Comparison of ENCODE assay signal across 12 cellular contexts in genomic region chr7:2734084-2734601, GRCh38. TPM values are rescaled to one million over a fixed set of nuclear protein-coding genes. Genes with fewer than 3 reads are reported as not detected.
A peak's percentile ranks its signal among the peaks of the same experiment; 100 is the strongest.
DNase-seq lines count a peak whose midpoint lies in the region; ATAC-seq and TF ChIP-seq lines count a peak whose summit lies in the region.
"Had no signal": no experiment of that assay in that cellular context is flagged by ENCODE, and none has a peak within 500 bp of the region (broad histone marks: within the 10 kb centered on the region; RNA-seq: fewer than 3 reads in every experiment).

No MANE protein-coding gene starts in this region.

- peak overlapping the region; percentile 63; the same call in 1 of the 2 replicates for H3K27ac Mint-ChIP-seq in GM23338
- H3K27ac Mint-ChIP-seq in activated naive CD4-positive, alpha-beta T cell treated with anti-CD3 and anti-CD28 coated beads for 36 hours: no peak overlapping the region

- no peaks in the 10 kb centered on the region for H3F3A ChIP-seq in GM23338 (replicated peaks; ENCODE audit: low read depth)
- peaks cover 30% of the 10 kb centered on the region for H3F3A ChIP-seq in PC-9 (ENCODE audit: insufficient read depth, low read depth)

- intact Hi-C loops in PC-9 (cut with micrococcal nuclease; ENCODE audit: unreplicated experiment): loop anchor here (5.0 kb wide), 1 partner anchor 128 kb away; no protein-coding TSS in a partner anchor
- intact Hi-C loops in spleen (cut with DNase I; ENCODE audit: low total_unique reads): no loop called here
- intact Hi-C loops in activated naive CD4-positive, alpha-beta T cell treated with anti-CD3 and anti-CD28 coated beads for 36 hours (cut with micrococcal nuclease): no loop called here
- intact Hi-C loops in upper lobe of right lung (cut with DNase I): no loop called here

- H3K4me1 ChIP-seq in GM23338 (ENCODE audit: insufficient read depth): no peaks in the 10 kb centered on the region; the same call in 1 of the 2 replicates
- peaks cover 19% of the 10 kb centered on the region for H3K4me1 ChIP-seq in PC-9 (replicated peaks; ENCODE audit: insufficient read depth)
- peaks cover 14% of the 10 kb centered on the region for H3K4me1 ChIP-seq in hepatocyte (ENCODE audit: insufficient read depth)
- peaks cover 22 to 90% (median 53%) of the 10 kb centered on the region in 6 donors for H3K4me1 ChIP-seq in spleen
- peaks cover 28% of the 10 kb centered on the region for H3K4me1 ChIP-seq in upper lobe of right lung

- peaks cover 7% of the 10 kb centered on the region; the same call in 1 of the 2 replicates for H3K9me3 ChIP-seq in PC-9 (ENCODE audit: insufficient read depth, low read depth)
- H3K9me3 ChIP-seq in hepatocyte (ENCODE audit: low read depth): no peaks in the 10 kb centered on the region
- peaks cover 0 to 5% (median 0%) of the 10 kb centered on the region in 8 donors for H3K9me3 ChIP-seq in spleen
- H3K9me3 ChIP-seq in upper lobe of right lung: no peaks in the 10 kb centered on the region

- H3K79me2 ChIP-seq in GM23338 (replicated peaks; ENCODE audit: insufficient read depth): peaks cover 78% of the 10 kb centered on the region
- H3K79me2 ChIP-seq in PC-9 (ENCODE audit: low read depth): peaks cover 67% of the 10 kb centered on the region
- peaks cover 31% of the 10 kb centered on the region for H3K79me2 ChIP-seq in hepatocyte

- H4K20me1 ChIP-seq in GM23338 (replicated peaks; ENCODE audit: insufficient read depth): peaks cover 26% of the 10 kb centered on the region
- H4K20me1 ChIP-seq in PC-9 (ENCODE audit: insufficient read depth): 0 out of 2 replicates have a peak, but pooled peaks cover 4% of the 10 kb centered on the region
- no peaks in the 10 kb centered on the region for H4K20me1 ChIP-seq in hepatocyte (ENCODE audit: insufficient read depth, poor library complexity, severe bottlenecking)

- H2AFZ ChIP-seq in GM23338 (no peak overlapping the region), PC-9 (no peak overlapping the region), hepatocyte (no peak overlapping the region)

- H3K36me3 ChIP-seq in GM23338 (ENCODE audit: insufficient read depth): peaks cover 11% of the 10 kb centered on the region
- peaks cover 23% of the 10 kb centered on the region for H3K36me3 ChIP-seq in PC-9 (ENCODE audit: low read depth)
- H3K36me3 ChIP-seq in hepatocyte (replicated peaks; ENCODE audit: insufficient read depth, low read depth): no peaks in the 10 kb centered on the region
- H3K36me3 ChIP-seq in spleen: peaks cover 0 to 38% (median 16%) of the 10 kb centered on the region in 6 donors
- H3K36me3 ChIP-seq in upper lobe of right lung: no peaks in the 10 kb centered on the region

- POLR2A ChIA-PET in PC-9 (lab: Charles Lee; ENCODE audit: unreplicated experiment): no interaction called here

- no peak for TF ChIP-seq POLR2A in spleen (IDR thresholded peaks at IDR 0.05)

- peaks cover 48% of the 10 kb centered on the region for H3K36me3 Mint-ChIP-seq in GM23338 (ENCODE audit: low read depth)
- H3K36me3 Mint-ChIP-seq in activated naive CD4-positive, alpha-beta T cell treated with anti-CD3 and anti-CD28 coated beads for 36 hours (ENCODE audit: low read depth): peaks cover 3% of the 10 kb centered on the region

- 97% methylated on average over 24 of the region's 24 CpGs for WGBS in hepatocyte (ENCODE audit: low lambda C conversion rate, missing lambda C conversion rate)
- 48 to 70% (median 56%) methylated on average over 24 of the region's 24 CpGs for WGBS in spleen, 5 donors

- H3K27me3 ChIP-seq in GM23338 (ENCODE audit: insufficient read depth) (no peaks in the 10 kb centered on the region), PC-9 (ENCODE audit: insufficient read depth, low read depth) (no peaks in the 10 kb centered on the region), hepatocyte (no peaks in the 10 kb centered on the region), spleen (replicated peaks in 1 of 7) (no peaks in the 10 kb centered on the region), upper lobe of right lung (no peaks in the 10 kb centered on the region)

- TF ChIP-seq CTCF in GM23338 (conservative IDR thresholded peaks at IDR 0.05; ENCODE audit: low read depth in 2 of 2) (no peak), PC-9 (conservative IDR thresholded peaks at IDR 0.05) (no peak), hepatocyte (IDR thresholded peaks at IDR 0.05; ENCODE audit: poor library complexity) (no peak), spleen (IDR thresholded peaks at IDR 0.05 in 8 of 11, conservative IDR thresholded peaks at IDR 0.05 in 3 of 11) (no peak), GM10266 (IDR thresholded peaks at IDR 0.05; ENCODE audit: control insufficient read depth, insufficient read depth, low read depth, missing control alignments) (no peak), upper lobe of right lung (IDR thresholded peaks at IDR 0.05) (no peak)

- H3K4me1 Mint-ChIP-seq in GM23338: peaks cover 41% of the 10 kb centered on the region
- H3K4me1 Mint-ChIP-seq in activated naive CD4-positive, alpha-beta T cell treated with anti-CD3 and anti-CD28 coated beads for 36 hours (ENCODE audit: low read depth): peaks cover 26% of the 10 kb centered on the region

- no peaks in the 10 kb centered on the region for H3K9me2 ChIP-seq in GM23338 (ENCODE audit: insufficient read depth)
- H3K9me2 ChIP-seq in PC-9 (ENCODE audit: insufficient read depth): no peaks in the 10 kb centered on the region
- H3K9me2 ChIP-seq in hepatocyte (replicated peaks; ENCODE audit: insufficient read depth): no peaks in the 10 kb centered on the region

- H3K9me3 Mint-ChIP-seq in GM23338: no peaks in the 10 kb centered on the region
- H3K9me3 Mint-ChIP-seq in activated naive CD4-positive, alpha-beta T cell treated with anti-CD3 and anti-CD28 coated beads for 36 hours: no peaks in the 10 kb centered on the region

- ATAC-seq in GM23338 (no peak), upper lobe of right lung (no peak)

- BruUV-seq in PC-9 (replicated peaks; lab: Mats Ljungman, UMichigan): no TSS peak

- no peak overlapping the region for H3K4me3 Mint-ChIP-seq in GM23338
- no peak overlapping the region for H3K4me3 Mint-ChIP-seq in activated naive CD4-positive, alpha-beta T cell treated with anti-CD3 and anti-CD28 coated beads for 36 hours

- H3K4me3 ChIP-seq in GM23338: no peak overlapping the region
- no peak overlapping the region for H3K4me3 ChIP-seq in PC-9
- no peak overlapping the region for H3K4me3 ChIP-seq in hepatocyte
- peak overlapping the region in 1 of 8 donors; percentile 37 for H3K4me3 ChIP-seq in spleen
- H3K4me3 ChIP-seq in upper lobe of right lung: no peak overlapping the region

- H3K27ac ChIP-seq in GM23338 (ENCODE audit: low read depth): 0 out of 2 replicates have a peak overlapping the region, but pooled peaks have one; percentile 55
- H3K27ac ChIP-seq in PC-9: peak overlapping the region; percentile 38; the same call in 1 of the 2 replicates
- H3K27ac ChIP-seq in hepatocyte: peak overlapping the region; percentile 84
- H3K27ac ChIP-seq in spleen: peak overlapping the region in 6 of 8 donors; percentile 29 to 75 (median 68)
- H3K27ac ChIP-seq in upper lobe of right lung: no peak overlapping the region

- H3K27me3 Mint-ChIP-seq in GM23338 (ENCODE audit: insufficient read depth, low read depth, poor library complexity): peaks cover 9% of the 10 kb centered on the region
- no peaks in the 10 kb centered on the region for H3K27me3 Mint-ChIP-seq in activated naive CD4-positive, alpha-beta T cell treated with anti-CD3 and anti-CD28 coated beads for 36 hours (ENCODE audit: low read depth)

- H3K4me2 ChIP-seq in GM23338 (no peak overlapping the region), PC-9 (0 out of 2 replicates have a peak overlapping the region, but pooled peaks have one; percentile 17), hepatocyte (no peak overlapping the region)

- CTCF ChIA-PET in PC-9 (lab: Charles Lee): interaction anchor here (1.4 kb wide), 1 partner anchor 24 kb away, joined by 4 read pairs; no protein-coding TSS in a partner anchor
- CTCF ChIA-PET in activated naive CD4-positive, alpha-beta T cell treated with anti-CD3 and anti-CD28 coated beads for 36 hours (lab: Charles Lee): interaction anchor here (1.7 kb wide), 1 partner anchor 24 kb away, joined by 4 read pairs; no protein-coding TSS in a partner anchor

- no peak for DNase-seq in GM23338 (ENCODE audit: low spot score)
- DNase-seq in PC-9: no peak
- DNase-seq in hepatocyte (ENCODE audit: low spot score): no peak
- DNase-seq in spleen: peak; percentile 62
- no peak for DNase-seq in activated naive CD4-positive, alpha-beta T cell treated with anti-CD3 and anti-CD28 coated beads for 36 hours
- no peak for DNase-seq in Ammon's horn (ENCODE audit: low spot score)
- no peak for DNase-seq in GM10266 (ENCODE audit: extremely low spot score)
- no peak for DNase-seq in upper lobe of right lung
- DNase-seq: NCI-H1105 treated with DMSO at 0.1 percent for 48 hours; NCI-H524 treated with DMSO at 0.1 percent for 48 hours; stimulated activated CD4-positive, alpha-beta T cell treated with anti-CD3 and anti-CD28 coated beads, Interleukin-4, amount 100 ng/mL, for 24 hours had no signal

TF ChIP-seq in GM23338, 12 proteins besides CTCF, POLR2A, EP300 and RAD21 (continues in another document):
- TF ChIP-seq JUNB (IDR thresholded peaks at IDR 0.05; ENCODE audit: unreplicated experiment) (no peak), ZNF331 (CRISPR knock-in tag; IDR thresholded peaks at IDR 0.05; ENCODE audit: low read depth) (no peak)

RNA-seq across cellular contexts. Expression of gene AMZ1, which starts 46.1 kb away (rescaled TPM):
- 0.73 and 1.6 TPM in 2 replicates for total RNA-seq in GM23338 (2014; rRNA removed; shearing (Covaris generic))
- 2.0 and 4.5 TPM in 2 replicates for polyA plus RNA-seq in GM23338 (2016; fragmentation: Nextera tagmentation; extraction: Ambion mirVana)
- total RNA-seq in PC-9 (2021): 0.50 TPM in 1 of 2 replicates, not detected in the other
- not detected in 2 replicates for total RNA-seq in hepatocyte
- 1.4 TPM in 1 of 2 replicates, not detected in the other for polyA plus RNA-seq in hepatocyte
- 1 to 10 TPM in 6 of 7 donors, under 1 TPM in 1; 0.97 to 3.4 (median 1.9) TPM for total RNA-seq in spleen
- 1 to 10 TPM in 1 of 3 donors, under 1 TPM in 2; 0.20 to 1.6 (median 0.57) TPM for polyA plus RNA-seq in spleen
- under 1 TPM; 0.36 to 0.47 TPM for total RNA-seq in activated naive CD4-positive, alpha-beta T cell treated with anti-CD3 and anti-CD28 coated beads for 36 hours
- total RNA-seq in upper lobe of right lung: 0.29 TPM
- total RNA-seq: lung microvascular endothelial cell had no signal
